In genomic region chr9:83239787-83240186, GRCh38 we compare ENCODE assay signal across 11 cellular contexts.
"Had no signal": no experiment of that assay in that cellular context is flagged by ENCODE, and none has a peak within 500 bp of the region (broad histone marks: within the 10 kb centered on the region; RNA-seq: fewer than 3 reads in every experiment).

No MANE protein-coding gene starts in this region.

- ATAC-seq: activated T-helper 17 cell treated with anti-CD3 and anti-CD28 coated beads, Interleukin-2, amount 50 U/mL, for 72 hours had no signal

- H3K27me3 ChIP-seq: adrenal gland, upper lobe of left lung had no signal

- H3K36me3 ChIP-seq: adrenal gland had no signal

- H3K9me3 ChIP-seq: adrenal gland, psoas muscle, upper lobe of left lung had no signal

- H3K27ac ChIP-seq: adrenal gland, psoas muscle, upper lobe of left lung had no signal

- DNase-seq: activated CD4-positive, alpha-beta T cell treated with anti-CD3 and anti-CD28 coated beads, Interleukin-2, amount 50 U/mL, for 1 hour; activated naive CD4-positive, alpha-beta T cell treated with anti-CD3 and anti-CD28 coated beads for 36 hours; activated T-cell treated with anti-CD3 and anti-CD28 coated beads for 4 hours; nephron progenitor cell; psoas muscle; stimulated activated CD4-positive, alpha-beta T cell treated with anti-CD3 and anti-CD28 coated beads, Interleukin-12 subunit alpha, Interleukin-12 subunit beta, amount 100 ng/mL, for 4 hours; stimulated activated naive CD4-positive, alpha-beta T cell treated with Interleukin-2 at 50 U/mL for 16 hours; SW 1271 had no signal

- H3K4me3 ChIP-seq: adrenal gland, psoas muscle, upper lobe of left lung had no signal
